1 cellular context compared by ENCODE assay signal in genomic region chr11:110430267-110431211, GRCh38.
TF ChIP-seq lines count a peak whose summit lies in the region.

No MANE protein-coding gene starts in this region.

TF ChIP-seq in WTC11, 78 proteins besides CTCF, POLR2A, EP300 and RAD21 (continued from another document):
- TF ChIP-seq ATF2 (CRISPR knock-in tag; IDR thresholded peaks at IDR 0.05; ENCODE audit: borderline replicate concordance, low read depth) (no peak), PREB (CRISPR knock-in tag; IDR thresholded peaks at IDR 0.05; ENCODE audit: borderline replicate concordance) (no peak), MXD4 (CRISPR knock-in tag; IDR thresholded peaks at IDR 0.05; ENCODE audit: borderline replicate concordance) (no peak), MYBL2 (CRISPR knock-in tag; IDR thresholded peaks at IDR 0.05) (no peak), ARID4B (CRISPR knock-in tag; IDR thresholded peaks at IDR 0.05; ENCODE audit: borderline replicate concordance) (0 out of 2 replicates have a peak, but pooled peaks have one; percentile 22), NR3C1 (CRISPR knock-in tag; conservative IDR thresholded peaks at IDR 0.05; ENCODE audit: low read depth) (0 out of 2 replicates have a peak, but pooled peaks have one; percentile 65), GABPB1 (CRISPR knock-in tag; IDR thresholded peaks at IDR 0.05) (peak; percentile 35; the same call in 1 of the 2 replicates), NR2C2 (CRISPR knock-in tag; IDR thresholded peaks at IDR 0.05) (no peak), FOXK1 (CRISPR knock-in tag; IDR thresholded peaks at IDR 0.05) (no peak), MLX (CRISPR knock-in tag; IDR thresholded peaks at IDR 0.05) (no peak), ZNF317 (CRISPR knock-in tag; IDR thresholded peaks at IDR 0.05; ENCODE audit: borderline replicate concordance, low read depth) (no peak), ETV6 (CRISPR knock-in tag; IDR thresholded peaks at IDR 0.05) (no peak), ESRRA (CRISPR knock-in tag; IDR thresholded peaks at IDR 0.05; ENCODE audit: borderline replicate concordance) (no peak), ZNF263 (CRISPR knock-in tag; IDR thresholded peaks at IDR 0.05; ENCODE audit: low read depth) (0 out of 2 replicates have a peak, but pooled peaks have one; percentile 7), TP53 (CRISPR knock-in tag; IDR thresholded peaks at IDR 0.05) (0 out of 2 replicates have a peak, but pooled peaks have one; percentile 29), PRDM15 (CRISPR knock-in tag; IDR thresholded peaks at IDR 0.05) (peak; percentile 49; the same call in 1 of the 2 replicates), E2F4 (CRISPR knock-in tag; IDR thresholded peaks at IDR 0.05; ENCODE audit: borderline replicate concordance, low read depth) (no peak), ATF1 (CRISPR knock-in tag; IDR thresholded peaks at IDR 0.05) (no peak), HMGXB4 (CRISPR knock-in tag; IDR thresholded peaks at IDR 0.05) (no peak; the same call in 1 of the 2 replicates), EMX1 (CRISPR knock-in tag; IDR thresholded peaks at IDR 0.05) (no peak)
TF ChIP-seq in WTC11: peak in this region for 6.
